ENCODE assay signal across 1 cellular context in the genomic region with DNA sequence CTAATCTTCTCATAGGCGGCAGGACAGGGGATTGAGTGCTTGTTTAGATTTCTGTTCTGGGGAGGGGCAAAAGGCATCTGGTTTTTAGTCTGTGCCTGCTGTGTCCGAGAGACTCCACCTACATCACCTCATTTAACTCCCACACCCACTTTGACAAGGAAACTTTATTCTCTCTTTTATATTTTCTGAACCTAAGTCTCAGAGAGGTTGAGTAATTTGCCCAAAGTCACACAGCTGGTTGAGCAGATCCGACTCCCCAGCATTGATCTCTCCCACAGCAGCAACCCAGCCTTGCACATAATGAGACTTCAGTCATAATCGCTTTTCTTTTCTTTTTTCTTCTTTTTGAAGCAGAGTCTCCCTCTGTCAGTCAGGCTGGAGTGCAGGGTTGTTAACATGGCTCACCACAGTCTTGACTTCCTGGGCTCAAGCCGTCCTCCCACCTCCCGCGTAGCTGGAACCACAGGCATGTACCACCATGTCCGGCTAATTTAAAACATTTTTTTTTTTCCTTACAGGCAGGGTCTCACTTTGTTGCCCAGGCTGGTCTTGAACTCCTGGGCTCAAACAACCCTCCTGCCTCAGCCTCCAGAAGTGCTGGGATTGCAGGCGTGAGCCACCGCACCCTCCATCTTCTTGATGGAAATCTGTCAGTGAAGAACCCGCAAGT.
TF ChIP-seq lines count a peak whose summit lies in the region.

No MANE protein-coding gene starts in this region.

TF ChIP-seq in HepG2, 621 proteins besides CTCF, POLR2A, EP300 and RAD21:
- TF ChIP-seq ZNF792 (CRISPR knock-in tag; IDR thresholded peaks at IDR 0.05): no peak
